Comparison of ENCODE assay signal across 1 cellular context in the genomic region with DNA sequence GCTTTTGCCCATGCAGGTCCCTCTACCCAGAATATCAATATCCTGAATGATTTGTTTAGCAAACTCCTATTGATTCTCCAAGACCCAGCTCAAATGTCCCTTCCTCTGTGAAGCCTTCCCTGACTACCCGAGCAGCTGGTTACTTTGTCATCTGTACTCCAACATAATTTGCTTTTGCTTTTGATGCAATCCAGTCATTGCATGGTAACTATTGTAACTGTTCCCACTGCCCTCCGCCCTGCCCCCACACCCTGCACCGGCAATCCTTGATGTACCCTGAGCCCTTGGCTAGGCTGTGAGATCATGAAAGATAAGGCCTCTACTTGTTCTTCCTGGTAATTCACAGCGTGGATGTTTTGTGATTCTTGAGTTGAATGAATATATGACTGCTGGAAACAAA.
TF ChIP-seq lines count a peak whose summit lies in the region.

No MANE protein-coding gene starts in this region.

TF ChIP-seq in HepG2, 621 proteins besides CTCF, POLR2A, EP300 and RAD21 (continued from another document and continues in another):
- TF ChIP-seq, protein P1, sequence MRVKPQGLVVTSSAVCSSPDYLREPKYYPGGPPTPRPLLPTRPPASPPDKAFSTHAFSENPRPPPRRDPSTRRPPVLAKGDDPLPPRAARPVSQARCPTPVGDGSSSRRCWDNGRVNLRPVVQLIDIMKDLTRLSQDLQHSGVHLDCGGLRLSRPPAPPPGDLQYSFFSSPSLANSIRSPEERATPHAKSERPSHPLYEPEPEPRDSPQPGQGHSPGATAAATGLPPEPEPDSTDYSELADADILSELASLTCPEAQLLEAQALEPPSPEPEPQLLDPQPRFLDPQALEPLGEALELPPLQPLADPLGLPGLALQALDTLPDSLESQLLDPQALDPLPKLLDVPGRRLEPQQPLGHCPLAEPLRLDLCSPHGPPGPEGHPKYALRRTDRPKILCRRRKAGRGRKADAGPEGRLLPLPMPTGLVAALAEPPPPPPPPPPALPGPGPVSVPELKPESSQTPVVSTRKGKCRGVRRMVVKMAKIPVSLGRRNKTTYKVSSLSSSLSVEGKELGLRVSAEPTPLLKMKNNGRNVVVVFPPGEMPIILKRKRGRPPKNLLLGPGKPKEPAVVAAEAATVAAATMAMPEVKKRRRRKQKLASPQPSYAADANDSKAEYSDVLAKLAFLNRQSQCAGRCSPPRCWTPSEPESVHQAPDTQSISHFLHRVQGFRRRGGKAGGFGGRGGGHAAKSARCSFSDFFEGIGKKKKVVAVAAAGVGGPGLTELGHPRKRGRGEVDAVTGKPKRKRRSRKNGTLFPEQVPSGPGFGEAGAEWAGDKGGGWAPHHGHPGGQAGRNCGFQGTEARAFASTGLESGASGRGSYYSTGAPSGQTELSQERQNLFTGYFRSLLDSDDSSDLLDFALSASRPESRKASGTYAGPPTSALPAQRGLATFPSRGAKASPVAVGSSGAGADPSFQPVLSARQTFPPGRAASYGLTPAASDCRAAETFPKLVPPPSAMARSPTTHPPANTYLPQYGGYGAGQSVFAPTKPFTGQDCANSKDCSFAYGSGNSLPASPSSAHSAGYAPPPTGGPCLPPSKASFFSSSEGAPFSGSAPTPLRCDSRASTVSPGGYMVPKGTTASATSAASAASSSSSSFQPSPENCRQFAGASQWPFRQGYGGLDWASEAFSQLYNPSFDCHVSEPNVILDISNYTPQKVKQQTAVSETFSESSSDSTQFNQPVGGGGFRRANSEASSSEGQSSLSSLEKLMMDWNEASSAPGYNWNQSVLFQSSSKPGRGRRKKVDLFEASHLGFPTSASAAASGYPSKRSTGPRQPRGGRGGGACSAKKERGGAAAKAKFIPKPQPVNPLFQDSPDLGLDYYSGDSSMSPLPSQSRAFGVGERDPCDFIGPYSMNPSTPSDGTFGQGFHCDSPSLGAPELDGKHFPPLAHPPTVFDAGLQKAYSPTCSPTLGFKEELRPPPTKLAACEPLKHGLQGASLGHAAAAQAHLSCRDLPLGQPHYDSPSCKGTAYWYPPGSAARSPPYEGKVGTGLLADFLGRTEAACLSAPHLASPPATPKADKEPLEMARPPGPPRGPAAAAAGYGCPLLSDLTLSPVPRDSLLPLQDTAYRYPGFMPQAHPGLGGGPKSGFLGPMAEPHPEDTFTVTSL (CRISPR knock-in tag; IDR thresholded peaks at IDR 0.05; ENCODE audit: borderline replicate concordance) = peak; percentile 46; the same call in 1 of the 2 replicates
- no peak for TF ChIP-seq AGO2 (optimal IDR thresholded peaks at IDR 0.05; ENCODE audit: low read depth, low read length)
- TF ChIP-seq MTA3 (CRISPR knock-in tag; IDR thresholded peaks at IDR 0.05) = no peak
- TF ChIP-seq NONO (IDR thresholded peaks at IDR 0.05) = no peak
- peak; percentile 37; the same call in 1 of the 2 replicates for TF ChIP-seq NONO (CRISPR knock-in tag; conservative IDR thresholded peaks at IDR 0.05)
- no peak for TF ChIP-seq MTF2 (CRISPR knock-in tag; IDR thresholded peaks at IDR 0.05; ENCODE audit: borderline replicate concordance)
- TF ChIP-seq HCFC1 (IDR thresholded peaks at IDR 0.05; ENCODE audit: low read depth, low read length) = no peak
- TF ChIP-seq ZNF446 (CRISPR knock-in tag; IDR thresholded peaks at IDR 0.05) = no peak
- TF ChIP-seq, protein P2, sequence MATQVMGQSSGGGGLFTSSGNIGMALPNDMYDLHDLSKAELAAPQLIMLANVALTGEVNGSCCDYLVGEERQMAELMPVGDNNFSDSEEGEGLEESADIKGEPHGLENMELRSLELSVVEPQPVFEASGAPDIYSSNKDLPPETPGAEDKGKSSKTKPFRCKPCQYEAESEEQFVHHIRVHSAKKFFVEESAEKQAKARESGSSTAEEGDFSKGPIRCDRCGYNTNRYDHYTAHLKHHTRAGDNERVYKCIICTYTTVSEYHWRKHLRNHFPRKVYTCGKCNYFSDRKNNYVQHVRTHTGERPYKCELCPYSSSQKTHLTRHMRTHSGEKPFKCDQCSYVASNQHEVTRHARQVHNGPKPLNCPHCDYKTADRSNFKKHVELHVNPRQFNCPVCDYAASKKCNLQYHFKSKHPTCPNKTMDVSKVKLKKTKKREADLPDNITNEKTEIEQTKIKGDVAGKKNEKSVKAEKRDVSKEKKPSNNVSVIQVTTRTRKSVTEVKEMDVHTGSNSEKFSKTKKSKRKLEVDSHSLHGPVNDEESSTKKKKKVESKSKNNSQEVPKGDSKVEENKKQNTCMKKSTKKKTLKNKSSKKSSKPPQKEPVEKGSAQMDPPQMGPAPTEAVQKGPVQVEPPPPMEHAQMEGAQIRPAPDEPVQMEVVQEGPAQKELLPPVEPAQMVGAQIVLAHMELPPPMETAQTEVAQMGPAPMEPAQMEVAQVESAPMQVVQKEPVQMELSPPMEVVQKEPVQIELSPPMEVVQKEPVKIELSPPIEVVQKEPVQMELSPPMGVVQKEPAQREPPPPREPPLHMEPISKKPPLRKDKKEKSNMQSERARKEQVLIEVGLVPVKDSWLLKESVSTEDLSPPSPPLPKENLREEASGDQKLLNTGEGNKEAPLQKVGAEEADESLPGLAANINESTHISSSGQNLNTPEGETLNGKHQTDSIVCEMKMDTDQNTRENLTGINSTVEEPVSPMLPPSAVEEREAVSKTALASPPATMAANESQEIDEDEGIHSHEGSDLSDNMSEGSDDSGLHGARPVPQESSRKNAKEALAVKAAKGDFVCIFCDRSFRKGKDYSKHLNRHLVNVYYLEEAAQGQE (IDR thresholded peaks at IDR 0.05; ENCODE audit: borderline replicate concordance in 1 of 2, low read depth in 1 of 2, low read length in 2 of 2) = no peak
- TF ChIP-seq MAZ (IDR thresholded peaks at IDR 0.05; ENCODE audit: borderline replicate concordance, low read depth, low read length) = peak; percentile 31; the same call in 1 of the 2 replicates
- TF ChIP-seq MAZ (CRISPR knock-in tag; IDR thresholded peaks at IDR 0.05; ENCODE audit: low read depth) = no peak
- no peak for TF ChIP-seq ZNF432 (CRISPR knock-in tag; IDR thresholded peaks at IDR 0.05; ENCODE audit: borderline replicate concordance)
- peak; percentile 54 for TF ChIP-seq TEAD3 (CRISPR knock-in tag; optimal IDR thresholded peaks at IDR 0.05; ENCODE audit: borderline replicate concordance)
- TF ChIP-seq ZKSCAN8 (CRISPR knock-in tag; IDR thresholded peaks at IDR 0.05; ENCODE audit: borderline replicate concordance) = no peak
- 0 out of 2 replicates have a peak, but pooled peaks have one; percentile 31 for TF ChIP-seq ZNF670 (CRISPR knock-in tag; IDR thresholded peaks at IDR 0.05; ENCODE audit: borderline replicate concordance)
- TF ChIP-seq, protein P3, sequence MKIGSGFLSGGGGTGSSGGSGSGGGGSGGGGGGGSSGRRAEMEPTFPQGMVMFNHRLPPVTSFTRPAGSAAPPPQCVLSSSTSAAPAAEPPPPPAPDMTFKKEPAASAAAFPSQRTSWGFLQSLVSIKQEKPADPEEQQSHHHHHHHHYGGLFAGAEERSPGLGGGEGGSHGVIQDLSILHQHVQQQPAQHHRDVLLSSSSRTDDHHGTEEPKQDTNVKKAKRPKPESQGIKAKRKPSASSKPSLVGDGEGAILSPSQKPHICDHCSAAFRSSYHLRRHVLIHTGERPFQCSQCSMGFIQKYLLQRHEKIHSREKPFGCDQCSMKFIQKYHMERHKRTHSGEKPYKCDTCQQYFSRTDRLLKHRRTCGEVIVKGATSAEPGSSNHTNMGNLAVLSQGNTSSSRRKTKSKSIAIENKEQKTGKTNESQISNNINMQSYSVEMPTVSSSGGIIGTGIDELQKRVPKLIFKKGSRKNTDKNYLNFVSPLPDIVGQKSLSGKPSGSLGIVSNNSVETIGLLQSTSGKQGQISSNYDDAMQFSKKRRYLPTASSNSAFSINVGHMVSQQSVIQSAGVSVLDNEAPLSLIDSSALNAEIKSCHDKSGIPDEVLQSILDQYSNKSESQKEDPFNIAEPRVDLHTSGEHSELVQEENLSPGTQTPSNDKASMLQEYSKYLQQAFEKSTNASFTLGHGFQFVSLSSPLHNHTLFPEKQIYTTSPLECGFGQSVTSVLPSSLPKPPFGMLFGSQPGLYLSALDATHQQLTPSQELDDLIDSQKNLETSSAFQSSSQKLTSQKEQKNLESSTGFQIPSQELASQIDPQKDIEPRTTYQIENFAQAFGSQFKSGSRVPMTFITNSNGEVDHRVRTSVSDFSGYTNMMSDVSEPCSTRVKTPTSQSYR (CRISPR knock-in tag; IDR thresholded peaks at IDR 0.05; ENCODE audit: borderline replicate concordance) = peak; percentile 99
- 0 out of 2 replicates have a peak, but pooled peaks have one; percentile 25 for TF ChIP-seq NR2F2 (IDR thresholded peaks at IDR 0.05; ENCODE audit: borderline replicate concordance, low read depth)
- TF ChIP-seq FOXA3 (CRISPR knock-in tag; IDR thresholded peaks at IDR 0.05) = peak; percentile 37; the same call in 1 of the 2 replicates
- TF ChIP-seq, protein P4, sequence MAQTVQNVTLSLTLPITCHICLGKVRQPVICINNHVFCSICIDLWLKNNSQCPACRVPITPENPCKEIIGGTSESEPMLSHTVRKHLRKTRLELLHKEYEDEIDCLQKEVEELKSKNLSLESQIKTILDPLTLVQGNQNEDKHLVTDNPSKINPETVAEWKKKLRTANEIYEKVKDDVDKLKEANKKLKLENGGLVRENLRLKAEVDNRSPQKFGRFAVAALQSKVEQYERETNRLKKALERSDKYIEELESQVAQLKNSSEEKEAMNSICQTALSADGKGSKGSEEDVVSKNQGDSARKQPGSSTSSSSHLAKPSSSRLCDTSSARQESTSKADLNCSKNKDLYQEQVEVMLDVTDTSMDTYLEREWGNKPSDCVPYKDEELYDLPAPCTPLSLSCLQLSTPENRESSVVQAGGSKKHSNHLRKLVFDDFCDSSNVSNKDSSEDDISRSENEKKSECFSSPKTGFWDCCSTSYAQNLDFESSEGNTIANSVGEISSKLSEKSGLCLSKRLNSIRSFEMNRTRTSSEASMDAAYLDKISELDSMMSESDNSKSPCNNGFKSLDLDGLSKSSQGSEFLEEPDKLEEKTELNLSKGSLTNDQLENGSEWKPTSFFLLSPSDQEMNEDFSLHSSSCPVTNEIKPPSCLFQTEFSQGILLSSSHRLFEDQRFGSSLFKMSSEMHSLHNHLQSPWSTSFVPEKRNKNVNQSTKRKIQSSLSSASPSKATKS (CRISPR knock-in tag; IDR thresholded peaks at IDR 0.05) = no peak
- TF ChIP-seq HDAC1 (CRISPR knock-in tag; IDR thresholded peaks at IDR 0.05) = peak; percentile 45
- no peak for TF ChIP-seq ZNF460 (CRISPR knock-in tag; IDR thresholded peaks at IDR 0.05; ENCODE audit: borderline replicate concordance)
- peak; percentile 18; the same call in 1 of the 2 replicates for TF ChIP-seq NCOA2 (CRISPR knock-in tag; IDR thresholded peaks at IDR 0.05)
- TF ChIP-seq SRSF4 (IDR thresholded peaks at IDR 0.05; ENCODE audit: low read depth, low read length, poor library complexity, severe bottlenecking) = no peak
- no peak for TF ChIP-seq DNMT3B (CRISPR knock-in tag; conservative IDR thresholded peaks at IDR 0.05)
- peak; percentile 73 for TF ChIP-seq CEBPB (IDR thresholded peaks at IDR 0.05; ENCODE audit: borderline replicate concordance, low read depth, low read length)
- peak; percentile 50; the same call in 1 of the 2 replicates for TF ChIP-seq YEATS2 (CRISPR knock-in tag; IDR thresholded peaks at IDR 0.05; ENCODE audit: borderline replicate concordance)
- no peak for TF ChIP-seq U2AF1 (optimal IDR thresholded peaks at IDR 0.05; ENCODE audit: low read depth, low read length)
- no peak for TF ChIP-seq KDM4B (CRISPR knock-in tag; IDR thresholded peaks at IDR 0.05)
- TF ChIP-seq CREM (IDR thresholded peaks at IDR 0.05) = peak; percentile 20; the same call in 1 of the 2 replicates
- no peak for TF ChIP-seq CREM (CRISPR knock-in tag; IDR thresholded peaks at IDR 0.05)
- TF ChIP-seq BCL6 (CRISPR knock-in tag; IDR thresholded peaks at IDR 0.05) = 0 out of 2 replicates have a peak, but pooled peaks have one; percentile 32
- 0 out of 2 replicates have a peak, but pooled peaks have one; percentile 46 for TF ChIP-seq MIXL1 (CRISPR knock-in tag; IDR thresholded peaks at IDR 0.05)
- no peak for TF ChIP-seq ZNF367 (CRISPR knock-in tag; IDR thresholded peaks at IDR 0.05; ENCODE audit: borderline replicate concordance)
- TF ChIP-seq TAF1 (CRISPR knock-in tag; IDR thresholded peaks at IDR 0.05) = no peak
- TF ChIP-seq ZNF501 (CRISPR knock-in tag; IDR thresholded peaks at IDR 0.05) = peak; percentile 53; the same call in 1 of the 2 replicates
- no peak for TF ChIP-seq ZFP36L1 (CRISPR knock-in tag; IDR thresholded peaks at IDR 0.05)
- peak; percentile 28; the same call in 1 of the 2 replicates for TF ChIP-seq SOX13 (IDR thresholded peaks at IDR 0.05)
- TF ChIP-seq SOX13 (CRISPR knock-in tag; conservative IDR thresholded peaks at IDR 0.05 in 1 of 2, IDR thresholded peaks at IDR 0.05 in 1 of 2) = peak in 1 of 2 experiments; percentile 80; a peak in 2 of 4 replicates
- peak; percentile 98 for TF ChIP-seq ZFP36 (IDR thresholded peaks at IDR 0.05; ENCODE audit: borderline replicate concordance, low read depth, low read length, partially characterized antibody)
- peak; percentile 63 for TF ChIP-seq TCF7 (IDR thresholded peaks at IDR 0.05; ENCODE audit: low read depth)
- TF ChIP-seq STAG1 (CRISPR knock-in tag; IDR thresholded peaks at IDR 0.05) = 0 out of 2 replicates have a peak, but pooled peaks have one; percentile 7
- TF ChIP-seq, protein P5, sequence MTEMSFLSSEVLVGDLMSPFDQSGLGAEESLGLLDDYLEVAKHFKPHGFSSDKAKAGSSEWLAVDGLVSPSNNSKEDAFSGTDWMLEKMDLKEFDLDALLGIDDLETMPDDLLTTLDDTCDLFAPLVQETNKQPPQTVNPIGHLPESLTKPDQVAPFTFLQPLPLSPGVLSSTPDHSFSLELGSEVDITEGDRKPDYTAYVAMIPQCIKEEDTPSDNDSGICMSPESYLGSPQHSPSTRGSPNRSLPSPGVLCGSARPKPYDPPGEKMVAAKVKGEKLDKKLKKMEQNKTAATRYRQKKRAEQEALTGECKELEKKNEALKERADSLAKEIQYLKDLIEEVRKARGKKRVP (CRISPR knock-in tag; IDR thresholded peaks at IDR 0.05) = peak in 1 of 2 experiments; percentile 84; a peak in 2 of 4 replicates
- TF ChIP-seq, protein P6, sequence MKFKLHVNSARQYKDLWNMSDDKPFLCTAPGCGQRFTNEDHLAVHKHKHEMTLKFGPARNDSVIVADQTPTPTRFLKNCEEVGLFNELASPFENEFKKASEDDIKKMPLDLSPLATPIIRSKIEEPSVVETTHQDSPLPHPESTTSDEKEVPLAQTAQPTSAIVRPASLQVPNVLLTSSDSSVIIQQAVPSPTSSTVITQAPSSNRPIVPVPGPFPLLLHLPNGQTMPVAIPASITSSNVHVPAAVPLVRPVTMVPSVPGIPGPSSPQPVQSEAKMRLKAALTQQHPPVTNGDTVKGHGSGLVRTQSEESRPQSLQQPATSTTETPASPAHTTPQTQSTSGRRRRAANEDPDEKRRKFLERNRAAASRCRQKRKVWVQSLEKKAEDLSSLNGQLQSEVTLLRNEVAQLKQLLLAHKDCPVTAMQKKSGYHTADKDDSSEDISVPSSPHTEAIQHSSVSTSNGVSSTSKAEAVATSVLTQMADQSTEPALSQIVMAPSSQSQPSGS (CRISPR knock-in tag; IDR thresholded peaks at IDR 0.05) = 0 out of 2 replicates have a peak, but pooled peaks have one; percentile 23
